In genomic region chr18:886076-886475, GRCh38 we compare ENCODE assay signal across 11 cellular contexts. TPM values are rescaled to one million over a fixed set of nuclear protein-coding genes. Genes with fewer than 3 reads are reported as not detected.
"Had no signal": no experiment of that assay in that cellular context is flagged by ENCODE, and none has a peak within 500 bp of the region (broad histone marks: within the 10 kb centered on the region; RNA-seq: fewer than 3 reads in every experiment).

No MANE protein-coding gene starts in this region.

- H3K4me3 ChIP-seq: GM23248, GM23338, HAP-1 had no signal

- H3K4me1 ChIP-seq: HAP-1 had no signal

- H3K36me3 ChIP-seq: HAP-1 had no signal

- DNase-seq: GM23248, GOT3, H7, H9, HCEC 1CT, HFFc6 had no signal

- ATAC-seq: GM23338, HCT116 had no signal

- H3K27ac ChIP-seq: GM23248 had no signal

- H3K9me3 ChIP-seq: HAP-1 had no signal

- FAIRE-seq: H1, H54 had no signal

RNA-seq across cellular contexts. Expression of gene ADCYAP1, which starts 18.6 kb away (rescaled TPM):
- total RNA-seq: GM23248, GM23338, H1, H7, H9, HFFc6 had no signal
- polyA plus RNA-seq: GM23248, GM23338 had no signal
